In genomic region chr12:54412786-54413185, GRCh38 we compare ENCODE assay signal across 9 cellular contexts. TPM values are rescaled to one million over a fixed set of nuclear protein-coding genes. Genes with fewer than 3 reads are reported as not detected.
A peak's percentile ranks its signal among the peaks of the same experiment; 100 is the strongest.
DNase-seq lines count a peak whose midpoint lies in the region; ATAC-seq, FAIRE-seq and TF ChIP-seq lines count a peak whose summit lies in the region.
"Had no signal": no experiment of that assay in that cellular context is flagged by ENCODE, and none has a peak within 500 bp of the region (broad histone marks: within the 10 kb centered on the region; RNA-seq: fewer than 3 reads in every experiment).

No MANE protein-coding gene starts in this region.

- peak; percentile 21 to 23 for ATAC-seq in activated T-cell treated with anti-CD3 and anti-CD28 coated beads, Interleukin-2, amount 50 U/mL, for 72 hours (replicated peaks in 1 of 2)
- ATAC-seq in GM12878 (peak; percentile 32), upper lobe of left lung (ENCODE audit: low FRiP score in 2 of 2) (no peak), GM18868 (IDR thresholded peaks at IDR 0.05; ENCODE audit: unreplicated experiment) (no peak), body of pancreas (no peak)

- peak overlapping the region; percentile 58 for H3K27ac Mint-ChIP-seq in activated T-cell treated with anti-CD3 and anti-CD28 coated beads, Interleukin-2, amount 50 U/mL, for 72 hours

- no peaks in the 10 kb centered on the region for H3K79me2 ChIP-seq in GM12878 (ENCODE audit: control insufficient read depth, insufficient read depth, low read length)
- peaks cover 62% of the 10 kb centered on the region for H3K79me2 ChIP-seq in mesendoderm (ENCODE audit: control insufficient read depth, insufficient read depth, low read length)

- no peak overlapping the region for H3K4ac ChIP-seq in mesendoderm (ENCODE audit: low read depth, low read length)

- H3K4me1 ChIP-seq in GM12878 (ENCODE audit: control insufficient read depth, insufficient read depth, low read length) (peaks cover 16% of the 10 kb centered on the region), mesendoderm (ENCODE audit: control insufficient read depth, low read depth, low read length) (peaks cover 29% of the 10 kb centered on the region), upper lobe of left lung (peaks cover 58 to 79% (median 69%) of the 10 kb centered on the region in 4 donors), body of pancreas (peaks cover 62% of the 10 kb centered on the region)

- in situ Hi-C loops in GM12878 (cut with MboI): no loop called here

- H3K27me3 ChIP-seq in GM12878 (replicated peaks in 1 of 2; ENCODE audit: control insufficient read depth in 2 of 2, insufficient read depth in 2 of 2, low read length in 1 of 2) (peaks cover 0 to 3% of the 10 kb centered on the region in 2 experiments; a peak in 1 of 4 replicates), mesendoderm (ENCODE audit: insufficient read depth, low read length, poor library complexity) (no peaks in the 10 kb centered on the region), upper lobe of left lung (no peaks in the 10 kb centered on the region), body of pancreas (no peaks in the 10 kb centered on the region)

- H3K4me3 Mint-ChIP-seq in activated T-cell treated with anti-CD3 and anti-CD28 coated beads, Interleukin-2, amount 50 U/mL, for 72 hours: peak overlapping the region; percentile 63 to 65
- H3K4me3 Mint-ChIP-seq: nephron progenitor cell had no signal

- no peak for TF ChIP-seq POLR2A in GM12878 (IDR thresholded peaks at IDR 0.05; ENCODE audit: low read depth, low read length)
- no peak for TF ChIP-seq POLR2A in upper lobe of left lung (IDR thresholded peaks at IDR 0.05)
- TF ChIP-seq POLR2A in body of pancreas (IDR thresholded peaks at IDR 0.05): no peak

- no peak for FAIRE-seq in GM12878 (lab: Jason Lieb, UNC)

- peaks cover 0 to 1% of the 10 kb centered on the region in 2 donors for H3K36me3 Mint-ChIP-seq in activated T-cell treated with anti-CD3 and anti-CD28 coated beads, Interleukin-2, amount 50 U/mL, for 72 hours (ENCODE audit: insufficient read depth in 2 of 2)

- H2BK15ac ChIP-seq in mesendoderm (replicated peaks; ENCODE audit: low read depth): no peak overlapping the region

- no peak overlapping the region for H3K18ac ChIP-seq in mesendoderm (ENCODE audit: low read length)

- H3K56ac ChIP-seq in mesendoderm (ENCODE audit: low read length): peak overlapping the region; percentile 78

- RAD21 ChIA-PET in GM12878 (lab: Charles Lee; ENCODE audit: unreplicated experiment): interaction anchor here (0.6 to 4.1 kb wide), 5 partner anchors 13 to 198 kb away, joined by 3 to 34 read pairs (median 5); partner anchors contain the start of genes NCKAP1L and ZNF385A

- intact Hi-C loops in GM12878 (cut with micrococcal nuclease; ENCODE audit: unreplicated experiment) (no loop called here), body of pancreas (cut with DNase I) (no loop called here)

- H3K9me3 Mint-ChIP-seq in activated T-cell treated with anti-CD3 and anti-CD28 coated beads, Interleukin-2, amount 50 U/mL, for 72 hours: no peaks in the 10 kb centered on the region
- H3K9me3 Mint-ChIP-seq: nephron progenitor cell had no signal

- TF ChIP-seq CTCF in GM12878 (IDR thresholded peaks at IDR 0.05 in 2 of 3, conservative IDR thresholded peaks at IDR 0.05 in 1 of 3; ENCODE audit: control insufficient read depth in 2 of 3, extremely low read depth in 1 of 3, insufficient read depth in 1 of 3, low read depth in 3 of 3, low read length in 3 of 3): no peak
- TF ChIP-seq CTCF in upper lobe of left lung (IDR thresholded peaks at IDR 0.05): no peak
- TF ChIP-seq CTCF in body of pancreas (IDR thresholded peaks at IDR 0.05): no peak

- TF ChIP-seq EP300 in GM12878 (IDR thresholded peaks at IDR 0.05; ENCODE audit: borderline replicate concordance in 1 of 2, control insufficient read depth in 1 of 2, low read depth in 2 of 2, low read length in 2 of 2) (no peak), upper lobe of left lung (IDR thresholded peaks at IDR 0.05) (no peak)

- no TSS peak for BruUV-seq in GM12878 (replicated peaks; lab: Mats Ljungman, UMichigan)

- H2AFZ ChIP-seq in GM12878 (ENCODE audit: control insufficient read depth, low read depth, low read length): peak overlapping the region; percentile 59

- H3K36me3 ChIP-seq in GM12878 (ENCODE audit: control insufficient read depth in 2 of 2, insufficient read depth in 2 of 2, low read length in 1 of 2) (no peaks in the 10 kb centered on the region), mesendoderm (ENCODE audit: control insufficient read depth, insufficient read depth, low read length) (peaks cover 10% of the 10 kb centered on the region), upper lobe of left lung (peaks cover 0 to 35% (median 15%) of the 10 kb centered on the region in 4 donors), body of pancreas (replicated peaks in 1 of 2; ENCODE audit: insufficient read depth in 1 of 2, low read depth in 2 of 2) (no peaks in the 10 kb centered on the region)

- no peak overlapping the region for H2BK120ac ChIP-seq in mesendoderm (ENCODE audit: low read depth, low read length)

- DNase-seq in activated T-cell treated with anti-CD3 and anti-CD28 coated beads, Interleukin-2, amount 50 U/mL, for 72 hours: no peak
- DNase-seq in activated T-cell treated with anti-CD3 and anti-CD28 coated beads, Interleukin-2, amount 50 U/mL, for 48 hours: no peak
- no peak for DNase-seq in GM12878 (ENCODE audit: low read depth, low spot score)
- no peak for DNase-seq in mesendoderm
- DNase-seq in upper lobe of left lung: no peak
- DNase-seq in body of pancreas: no peak
- no peak for DNase-seq in SW480 (ENCODE audit: low spot score)
- DNase-seq: nephron progenitor cell had no signal

- peaks cover 42% of the 10 kb centered on the region for H3K79me1 ChIP-seq in mesendoderm (ENCODE audit: low read length)

- no peak overlapping the region; the same call in 1 of the 2 replicates for H3K27ac ChIP-seq in GM12878 (ENCODE audit: control insufficient read depth, insufficient read depth)
- H3K27ac ChIP-seq in mesendoderm (ENCODE audit: low read depth, low read length): no peak overlapping the region
- peak overlapping the region; percentile 83 to 93 (median 87) for H3K27ac ChIP-seq in upper lobe of left lung
- H3K27ac ChIP-seq in body of pancreas: peak overlapping the region in 2 of 4 donors; percentile 43 to 57

- H3K4me1 Mint-ChIP-seq in activated T-cell treated with anti-CD3 and anti-CD28 coated beads, Interleukin-2, amount 50 U/mL, for 72 hours (ENCODE audit: low read depth): peaks cover 64% of the 10 kb centered on the region

- H3K9ac ChIP-seq in GM12878 (ENCODE audit: control insufficient read depth, insufficient read depth, low read length) (no peak overlapping the region), mesendoderm (ENCODE audit: low read length) (peak overlapping the region; percentile 25)

- CTCF ChIA-PET in GM12878 (lab: Yijun Ruan, JAX): interaction anchor here (0.6 to 13.8 kb wide), 7 partner anchors 12 to 187 kb away, joined by 3 to 251 read pairs (median 4); no protein-coding TSS in a partner anchor

- POLR2A ChIA-PET in GM12878 (lab: Charles Lee): interaction anchor here (1.5 to 8.4 kb wide), 2 partner anchors 12 to 25 kb away, joined by 3 to 41 read pairs; no protein-coding TSS in a partner anchor

- H2AK5ac ChIP-seq in mesendoderm (ENCODE audit: low read length): peak overlapping the region; percentile 38

- no peaks in the 10 kb centered on the region for H3K9me3 ChIP-seq in GM12878 (replicated peaks; ENCODE audit: control insufficient read depth, insufficient read depth, low read length)
- H3K9me3 ChIP-seq in upper lobe of left lung: no peaks in the 10 kb centered on the region
- H3K9me3 ChIP-seq in body of pancreas: no peaks in the 10 kb centered on the region

- SMC1A ChIA-PET in GM12878 (lab: Charles Lee; ENCODE audit: uncharacterized antibody, unreplicated experiment): interaction anchor here (0.7 to 4.2 kb wide), 5 partner anchors 13 to 1092 kb away, joined by 3 to 41 read pairs (median 3); partner anchors contain the start of gene AAAS

- peak overlapping the region; percentile 85 for H3K4me2 ChIP-seq in GM12878 (ENCODE audit: control insufficient read depth, insufficient read depth)
- no peak overlapping the region for H3K4me2 ChIP-seq in mesendoderm (ENCODE audit: low read length)

- peak overlapping the region; percentile 52; the same call in 1 of the 2 replicates for H3K4me3 ChIP-seq in GM12878
- no peak overlapping the region for H3K4me3 ChIP-seq in mesendoderm (ENCODE audit: low read length)
- H3K4me3 ChIP-seq in upper lobe of left lung: peak overlapping the region in 3 of 4 donors; percentile 8 to 88 (median 26)
- no peak overlapping the region for H3K4me3 ChIP-seq in body of pancreas

- 59% methylated on average over 3 of the region's 3 CpGs for WGBS in GM12878 (ENCODE audit: insufficient coverage, insufficient replicate concordance, low lambda C conversion rate, missing lambda C conversion rate)
- no CpG with 5 or more reads among the region's 3 CpGs for whole genome bisulfite sequencing in mesendoderm (ENCODE audit: extremely low coverage, insufficient coverage, low lambda C conversion rate)
- WGBS in upper lobe of left lung, 2 donors: 50 to 58% methylated on average over 3 of the region's 3 CpGs
- WGBS in body of pancreas, 2 donors: 74 to 84% methylated on average over 3 of the region's 3 CpGs

- no peak for TF ChIP-seq RAD21 in GM12878 (IDR thresholded peaks at IDR 0.05; ENCODE audit: insufficient read depth, low read depth, low read length)

- H4K8ac ChIP-seq in mesendoderm (ENCODE audit: low read depth, low read length): no peak overlapping the region

- H4K20me1 ChIP-seq in GM12878 (ENCODE audit: control insufficient read depth, insufficient read depth): no peaks in the 10 kb centered on the region

- H2BK5ac ChIP-seq in mesendoderm (ENCODE audit: low read length): peak overlapping the region; percentile 65

- H3K27me3 Mint-ChIP-seq in activated T-cell treated with anti-CD3 and anti-CD28 coated beads, Interleukin-2, amount 50 U/mL, for 72 hours (ENCODE audit: low read depth): no peaks in the 10 kb centered on the region

- H4K5ac ChIP-seq in mesendoderm (ENCODE audit: low read length): no peak overlapping the region

- H3K23ac ChIP-seq in mesendoderm (ENCODE audit: low read length): peak overlapping the region; percentile 81

RNA-seq across cellular contexts. Expression of gene ITGA5, which starts 6.3 kb away (rescaled TPM):
- 10 to 100 TPM; 20.6 to 27.4 TPM for total RNA-seq in activated T-cell treated with anti-CD3 and anti-CD28 coated beads, Interleukin-2, amount 50 U/mL, for 72 hours
- 7.6 and 13.2 TPM in 2 replicates for total RNA-seq in GM12878 (2013; cell fraction: nucleolus; rRNA removed)
- total RNA-seq in GM12878 (2014; rRNA removed) (0.73 and 0.98 TPM in 2 replicates), GM12878 (2014; rRNA removed; fragmentation: Illumina TruSeq; extraction: Trizol) (0.41 and 0.58 TPM in 2 replicates), GM12878 (2021) (1.2 and 1.5 TPM in 2 replicates), upper lobe of left lung (100 to 1,000 TPM in 2 of 6 donors, 10 to 100 TPM in 4; 48.3 to 146 (median 92.6) TPM), body of pancreas (10 to 100 TPM; 28.5 to 49.1 TPM)
- polyA plus RNA-seq in GM12878 (2011; ENCODE audit: low read depth): 1.2 TPM
- polyA plus RNA-seq in GM12878 (2011; rRNA removed) (13.9 and 22.5 TPM in 2 replicates), GM12878 (2014; fragmentation: Illumina TruSeq; extraction: Trizol) (0.90 and 1.3 TPM in 2 replicates), GM12878 (2014; fragmentation: Nextera tagmentation; extraction: Ambion mirVana) (under 1 TPM; 0.15 to 0.31 TPM), GM12878 (2014; rRNA removed) (0.49 and 0.64 TPM in 2 replicates), GM12878 (2016; fragmentation: Nextera tagmentation; extraction: Ambion mirVana) (under 1 TPM; 0.23 to 0.35 TPM)
- polyA plus RNA-seq in GM12878 (2011; cell fraction: cytosol; rRNA removed): 18.0 and 19.9 TPM in 2 replicates
- 79.1 and 138 TPM in 2 replicates for polyA plus RNA-seq in GM12878 (2011; cell fraction: nucleus; rRNA removed)
- 1.0 and 2.1 TPM in 2 replicates for polyA plus RNA-seq in GM12878 (2012)
- polyA minus RNA-seq in GM12878 (2011; rRNA and poly(A)+ RNA removed): 35.0 and 45.0 TPM in 2 replicates
- polyA minus RNA-seq in GM12878 (2011; cell fraction: cytosol; rRNA and poly(A)+ RNA removed): 12.2 TPM in 2 replicates
- 51.4 and 65.2 TPM in 2 replicates for polyA minus RNA-seq in GM12878 (2011; cell fraction: nucleus; rRNA and poly(A)+ RNA removed)
- polyA plus RNA-seq in mesendoderm (2013, experiment 1 of 2): 39.8 TPM
- polyA plus RNA-seq in mesendoderm (2013, experiment 2 of 2): 35.6 TPM

RNA-seq across cellular contexts. Expression of gene ZNF385A, which starts 28.3 kb away (rescaled TPM):
- total RNA-seq in activated T-cell treated with anti-CD3 and anti-CD28 coated beads, Interleukin-2, amount 50 U/mL, for 72 hours: 1 to 10 TPM; 1.3 to 2.8 TPM
- 0.67 TPM in 1 of 2 replicates, not detected in the other for total RNA-seq in GM12878 (2013; cell fraction: nucleolus; rRNA removed)
- 1.8 and 1.9 TPM in 2 replicates for total RNA-seq in GM12878 (2014; rRNA removed)
- 1.2 and 1.3 TPM in 2 replicates for total RNA-seq in GM12878 (2014; rRNA removed; fragmentation: Illumina TruSeq; extraction: Trizol)
- total RNA-seq in GM12878 (2021): 23.3 and 23.5 TPM in 2 replicates
- 2.4 TPM for polyA plus RNA-seq in GM12878 (2011; ENCODE audit: low read depth)
- polyA plus RNA-seq in GM12878 (2011; rRNA removed): 0.24 and 2.0 TPM in 2 replicates
- 3.3 and 4.0 TPM in 2 replicates for polyA plus RNA-seq in GM12878 (2011; cell fraction: cytosol; rRNA removed)
- 3.3 and 4.9 TPM in 2 replicates for polyA plus RNA-seq in GM12878 (2011; cell fraction: nucleus; rRNA removed)
- 7.4 and 9.2 TPM in 2 replicates for polyA plus RNA-seq in GM12878 (2012)
- polyA plus RNA-seq in GM12878 (2014; fragmentation: Illumina TruSeq; extraction: Trizol): 4.6 and 10.4 TPM in 2 replicates
- under 1 TPM; 0.26 to 0.62 TPM for polyA plus RNA-seq in GM12878 (2014; fragmentation: Nextera tagmentation; extraction: Ambion mirVana)
- 7.7 and 10.8 TPM in 2 replicates for polyA plus RNA-seq in GM12878 (2014; rRNA removed)
- polyA plus RNA-seq in GM12878 (2016; fragmentation: Nextera tagmentation; extraction: Ambion mirVana): 10 to 100 TPM; 24.6 to 26.1 TPM
- 1.5 and 1.9 TPM in 2 replicates for polyA minus RNA-seq in GM12878 (2011; rRNA and poly(A)+ RNA removed)
- polyA minus RNA-seq in GM12878 (2011; cell fraction: cytosol; rRNA and poly(A)+ RNA removed): 3.4 and 4.4 TPM in 2 replicates
- 0.85 and 1.1 TPM in 2 replicates for polyA minus RNA-seq in GM12878 (2011; cell fraction: nucleus; rRNA and poly(A)+ RNA removed)
- polyA plus RNA-seq in mesendoderm (2013, experiment 1 of 2): 6.6 TPM
- polyA plus RNA-seq in mesendoderm (2013, experiment 2 of 2): 6.0 TPM
- total RNA-seq in upper lobe of left lung: 10 to 100 TPM; 18.5 to 43.8 (median 23.0) TPM
- 1 to 10 TPM; 3.1 to 7.3 TPM for total RNA-seq in body of pancreas

RNA-seq across cellular contexts. Expression of gene GPR84, which starts 48.5 kb away (rescaled TPM):
- 10 to 100 TPM in 1 of 2 donors, 1 to 10 TPM in 1; 3.8 to 16.0 TPM for total RNA-seq in activated T-cell treated with anti-CD3 and anti-CD28 coated beads, Interleukin-2, amount 50 U/mL, for 72 hours
- 0.48 and 1.2 TPM in 2 replicates for total RNA-seq in GM12878 (2013; cell fraction: nucleolus; rRNA removed)
- total RNA-seq in GM12878 (2014; rRNA removed): 2.4 and 3.4 TPM in 2 replicates
- 1.9 and 2.0 TPM in 2 replicates for total RNA-seq in GM12878 (2014; rRNA removed; fragmentation: Illumina TruSeq; extraction: Trizol)
- total RNA-seq in GM12878 (2021): 3.7 and 4.0 TPM in 2 replicates
- 0.30 TPM for polyA plus RNA-seq in GM12878 (2011; ENCODE audit: low read depth)
- 0.12 and 0.37 TPM in 2 replicates for polyA plus RNA-seq in GM12878 (2011; rRNA removed)
- 0.48 and 0.65 TPM in 2 replicates for polyA plus RNA-seq in GM12878 (2011; cell fraction: cytosol; rRNA removed)
- 2.1 and 2.3 TPM in 2 replicates for polyA plus RNA-seq in GM12878 (2011; cell fraction: nucleus; rRNA removed)
- 0.56 and 0.58 TPM in 2 replicates for polyA plus RNA-seq in GM12878 (2012)
- 1.6 and 4.1 TPM in 2 replicates for polyA plus RNA-seq in GM12878 (2014; fragmentation: Illumina TruSeq; extraction: Trizol)
- polyA plus RNA-seq in GM12878 (2014; fragmentation: Nextera tagmentation; extraction: Ambion mirVana): 1 to 10 TPM; 2.1 to 4.7 TPM
- polyA plus RNA-seq in GM12878 (2014; rRNA removed): 2.4 and 3.2 TPM in 2 replicates
- polyA plus RNA-seq in GM12878 (2016; fragmentation: Nextera tagmentation; extraction: Ambion mirVana): 1 to 10 TPM; 2.7 to 4.0 TPM
- polyA minus RNA-seq in GM12878 (2011; rRNA and poly(A)+ RNA removed): 1.2 and 1.4 TPM in 2 replicates
- not detected in 2 replicates for polyA minus RNA-seq in GM12878 (2011; cell fraction: cytosol; rRNA and poly(A)+ RNA removed)
- 1.5 and 1.6 TPM in 2 replicates for polyA minus RNA-seq in GM12878 (2011; cell fraction: nucleus; rRNA and poly(A)+ RNA removed)
- polyA plus RNA-seq in mesendoderm (2013, experiment 1 of 2): not detected
- not detected for polyA plus RNA-seq in mesendoderm (2013, experiment 2 of 2)
- total RNA-seq in upper lobe of left lung: 1 to 10 TPM in 3 of 6 donors, under 1 TPM in 1, not detected in 2; 0.39 to 2.1 (median 1.1) TPM
- total RNA-seq in body of pancreas: not detected

Comparison
In these comparisons a context has a peak if more than half of its experiments do, and no peak if none do; other contexts are left out.
1. ATAC-seq: peak in activated T-cell treated with anti-CD3 and anti-CD28 coated beads, Interleukin-2, amount 50 U/mL, for 72 hours (2 of 2) and GM12878 (single experiment); none in upper lobe of left lung (0 of 2), GM18868 (single experiment) and body of pancreas (single experiment).
2. H3K27ac ChIP-seq: peak in upper lobe of left lung (4 of 4); none in GM12878 (single experiment) and mesendoderm (single experiment).
3. H3K4me3 ChIP-seq: peak in GM12878 (single experiment) and upper lobe of left lung (3 of 4); none in mesendoderm (single experiment) and body of pancreas (0 of 2).